Comparison of ENCODE assay signal across 16 cellular contexts in genomic region chr3:152289708-152290107, GRCh38. TPM values are rescaled to one million over a fixed set of nuclear protein-coding genes. Genes with fewer than 3 reads are reported as not detected.
DNase-seq lines count a peak whose midpoint lies in the region; ATAC-seq and TF ChIP-seq lines count a peak whose summit lies in the region.
"Had no signal": no experiment of that assay in that cellular context is flagged by ENCODE, and none has a peak within 500 bp of the region (broad histone marks: within the 10 kb centered on the region; RNA-seq: fewer than 3 reads in every experiment).

No MANE protein-coding gene starts in this region.

- no peak overlapping the region for H2AFZ ChIP-seq in Karpas-422 (ENCODE audit: low read length)

- 0 out of 2 replicates have a peak, but pooled peaks cover 11% of the 10 kb centered on the region for H4K20me1 ChIP-seq in Karpas-422 (ENCODE audit: insufficient read depth, low read depth, low read length)

- intact Hi-C loops in psoas muscle (cut with DNase I) (no loop called here), adrenal gland (cut with DNase I) (no loop called here)

- H3K4me1 Mint-ChIP-seq in CD8-positive, alpha-beta memory T cell: peaks cover 78 to 94% (median 92%) of the 10 kb centered on the region in 3 donors
- H3K4me1 Mint-ChIP-seq in effector memory CD8-positive, alpha-beta T cell (ENCODE audit: low read depth in 2 of 2): peaks cover 43 to 67% of the 10 kb centered on the region in 2 donors

- no peak overlapping the region for H3K27ac ChIP-seq in CD8-positive, alpha-beta memory T cell (ENCODE audit: low read depth, low read length)
- peak overlapping the region; percentile 61 for H3K27ac ChIP-seq in Karpas-422 (ENCODE audit: low read length)
- H3K27ac ChIP-seq in psoas muscle: peak overlapping the region; percentile 94
- H3K27ac ChIP-seq in adrenal gland: no peak overlapping the region
- H3K27ac ChIP-seq: BLaER1 treated with 17β-estradiol and CSF1 and Interleukin-3, amounts not matched to agents 10 nM and 100 nM; ovary had no signal

- H3K4me1 ChIP-seq in CD8-positive, alpha-beta memory T cell (ENCODE audit: insufficient read depth, low read length): peaks cover 75% of the 10 kb centered on the region
- H3K4me1 ChIP-seq in Karpas-422 (ENCODE audit: low read length) (peaks cover 82% of the 10 kb centered on the region), psoas muscle (peaks cover 70% of the 10 kb centered on the region), adrenal gland (replicated peaks in 1 of 2) (peaks cover 0 to 20% of the 10 kb centered on the region in 2 donors)

- POLR2A ChIA-PET in CD8-positive, alpha-beta memory T cell (lab: Charles Lee): interaction anchor here (0.7 to 0.9 kb wide), 2 partner anchors 10 to 21 kb away, joined by 3 to 4 read pairs; partner anchors contain the start of gene MBNL1

- no peaks in the 10 kb centered on the region for H3K9me3 Mint-ChIP-seq in CD8-positive, alpha-beta memory T cell
- H3K9me3 Mint-ChIP-seq in effector memory CD8-positive, alpha-beta T cell: no peaks in the 10 kb centered on the region

- peak overlapping the region; percentile 32 to 64 (median 55) for H3K4me3 Mint-ChIP-seq in CD8-positive, alpha-beta memory T cell
- peak overlapping the region; percentile 54 to 59 for H3K4me3 Mint-ChIP-seq in effector memory CD8-positive, alpha-beta T cell

- H3K79me2 ChIP-seq in Karpas-422 (ENCODE audit: low read length): peaks cover 97% of the 10 kb centered on the region

- H3K36me3 Mint-ChIP-seq in CD8-positive, alpha-beta memory T cell: peaks cover 0 to 17% (median 1%) of the 10 kb centered on the region in 3 donors
- H3K36me3 Mint-ChIP-seq in effector memory CD8-positive, alpha-beta T cell (ENCODE audit: insufficient read depth): peaks cover 51% of the 10 kb centered on the region

- H3K27me3 Mint-ChIP-seq in CD8-positive, alpha-beta memory T cell: no peaks in the 10 kb centered on the region
- H3K27me3 Mint-ChIP-seq in effector memory CD8-positive, alpha-beta T cell: no peaks in the 10 kb centered on the region

- no peaks in the 10 kb centered on the region for H3K9me2 ChIP-seq in Karpas-422 (replicated peaks; ENCODE audit: insufficient read depth, low read length)

- WGBS in psoas muscle, 3 donors: 73 to 84% (median 75%) methylated on average over 3 of the region's 3 CpGs
- WGBS in adrenal gland, 4 donors: 85 to 92% (median 88%) methylated on average over 3 of the region's 3 CpGs

- H3K9ac ChIP-seq in Karpas-422 (ENCODE audit: low read length): no peak overlapping the region
- H3K9ac ChIP-seq: BLaER1 treated with 17β-estradiol and CSF1 and Interleukin-3, amounts not matched to agents 10 nM and 100 nM had no signal

- DNase-seq in CD8-positive, alpha-beta memory T cell: no peak
- DNase-seq in Karpas-422 (no peak), psoas muscle (no peak), adrenal gland (no peak), OCI-M1 (lab: John Stamatoyannopoulos, UW) (no peak)
- no peak for DNase-seq in effector memory CD8-positive, alpha-beta T cell
- DNase-seq in stimulated activated naive CD4-positive, alpha-beta T cell (lab: John Stamatoyannopoulos, UW): no peak
- DNase-seq: activated CD8-positive, alpha-beta memory T cell treated with anti-CD3 and anti-CD28 coated beads, Interleukin-2, amount 50 U/mL, for 4 hours; DND-41; left cardiac atrium; NCI-H146; NCI-H226; ovary; stimulated activated CD4-positive, alpha-beta T cell treated with anti-CD3 and anti-CD28 coated beads, Interleukin-4, amount 100 ng/mL, for 4 hours; trophoblast cell had no signal

- no peaks in the 10 kb centered on the region for H3K9me3 ChIP-seq in CD8-positive, alpha-beta memory T cell (ENCODE audit: low read length)
- H3K9me3 ChIP-seq in Karpas-422 (ENCODE audit: low read length) (no peaks in the 10 kb centered on the region), psoas muscle (no peaks in the 10 kb centered on the region), adrenal gland (replicated peaks in 1 of 3) (no peaks in the 10 kb centered on the region)
- H3K9me3 ChIP-seq: ovary had no signal

- no peak overlapping the region for H3K4me3 ChIP-seq in CD8-positive, alpha-beta memory T cell (ENCODE audit: low read length)
- H3K4me3 ChIP-seq in Karpas-422 (ENCODE audit: low read length) (peak overlapping the region; percentile 3; the same call in 1 of the 2 replicates), psoas muscle (peak overlapping the region; percentile 40), adrenal gland (no peak overlapping the region)
- H3K4me3 ChIP-seq: BLaER1 treated with 17β-estradiol and CSF1 and Interleukin-3, amounts not matched to agents 10 nM and 100 nM; ovary had no signal

- no peak for TF ChIP-seq POLR2A in adrenal gland (IDR thresholded peaks at IDR 0.05)

- CTCF ChIA-PET in CD8-positive, alpha-beta memory T cell (lab: Charles Lee): interaction anchor here (1.1 kb wide), 1 partner anchor 10 kb away, joined by 3 read pairs; no protein-coding TSS in a partner anchor

- H3K4me2 ChIP-seq in Karpas-422 (ENCODE audit: low read depth, low read length, poor library complexity, severe bottlenecking): peak overlapping the region; percentile 44

- no peaks in the 10 kb centered on the region for H3K36me3 ChIP-seq in CD8-positive, alpha-beta memory T cell (ENCODE audit: insufficient read depth, low read length)
- H3K36me3 ChIP-seq in Karpas-422 (ENCODE audit: insufficient read depth, low read length): no peaks in the 10 kb centered on the region; the same call in 1 of the 2 replicates
- no peaks in the 10 kb centered on the region for H3K36me3 ChIP-seq in psoas muscle (ENCODE audit: insufficient read depth in 1 of 2, low read depth in 1 of 2)
- H3K36me3 ChIP-seq in adrenal gland (replicated peaks in 1 of 2): no peaks in the 10 kb centered on the region
- H3K36me3 ChIP-seq: ovary had no signal

- no peak for TF ChIP-seq CTCF in psoas muscle (IDR thresholded peaks at IDR 0.05)
- no peak for TF ChIP-seq CTCF in adrenal gland (IDR thresholded peaks at IDR 0.05)

- H3K27me3 ChIP-seq in CD8-positive, alpha-beta memory T cell (ENCODE audit: insufficient read depth, low read length, poor library complexity, severe bottlenecking): no peaks in the 10 kb centered on the region
- no peaks in the 10 kb centered on the region for H3K27me3 ChIP-seq in Karpas-422 (ENCODE audit: low read length)
- no peaks in the 10 kb centered on the region for H3K27me3 ChIP-seq in psoas muscle (ENCODE audit: insufficient read depth in 3 of 3, low read length in 2 of 3)
- H3K27me3 ChIP-seq in adrenal gland: no peaks in the 10 kb centered on the region
- H3K27me3 ChIP-seq: BLaER1 treated with 17β-estradiol and CSF1 and Interleukin-3, amounts not matched to agents 10 nM and 100 nM; ovary had no signal

- H3K27ac Mint-ChIP-seq in CD8-positive, alpha-beta memory T cell: peak overlapping the region in 7 of 8 donors; percentile 4 to 89 (median 71)
- peak overlapping the region; percentile 36 to 90 for H3K27ac Mint-ChIP-seq in effector memory CD8-positive, alpha-beta T cell

- no peak for ATAC-seq in effector memory CD8-positive, alpha-beta T cell (replicated peaks)
- ATAC-seq in psoas muscle: no peak
- ATAC-seq: left cardiac atrium had no signal

RNA-seq across cellular contexts. Expression of gene MBNL1, which starts 21.0 kb away (rescaled TPM):
- total RNA-seq in CD8-positive, alpha-beta memory T cell: 100 to 1,000 TPM; 386 to 391 TPM
- polyA plus RNA-seq in CD8-positive, alpha-beta memory T cell: 303 TPM
- total RNA-seq in Karpas-422 (2014; rRNA removed; shearing (Covaris generic); ENCODE audit: low replicate concordance): 172 and 265 TPM in 2 replicates
- total RNA-seq in psoas muscle: 100 to 1,000 TPM; 179 to 281 (median 242) TPM
- 100 to 1,000 TPM in 2 of 3 donors, 10 to 100 TPM in 1; 27.4 to 168 (median 108) TPM for polyA plus RNA-seq in psoas muscle
- 100 to 1,000 TPM in 6 of 8 donors, 10 to 100 TPM in 2; 85.5 to 252 (median 149) TPM for total RNA-seq in adrenal gland
- 10 to 100 TPM; 30.6 to 63.8 (median 36.2) TPM for polyA plus RNA-seq in adrenal gland

Comparison
In these comparisons a context has a peak if more than half of its experiments do, and no peak if none do; other contexts are left out.
1. H3K27ac ChIP-seq: peak in Karpas-422 (single experiment) and psoas muscle (single experiment); none in CD8-positive, alpha-beta memory T cell (single experiment) and adrenal gland (0 of 5).
2. H3K4me3 ChIP-seq: peak in Karpas-422 (single experiment) and psoas muscle (single experiment); none in CD8-positive, alpha-beta memory T cell (single experiment) and adrenal gland (0 of 4).